In genomic region chr5:172881691-172882370, GRCh38 we compare ENCODE assay signal across 8 cellular contexts. TPM values are rescaled to one million over a fixed set of nuclear protein-coding genes. Genes with fewer than 3 reads are reported as not detected.
DNase-seq lines count a peak whose midpoint lies in the region; ATAC-seq, FAIRE-seq and TF ChIP-seq lines count a peak whose summit lies in the region.

No MANE protein-coding gene starts in this region.

- TF ChIP-seq POLR2A in gastroesophageal sphincter (IDR thresholded peaks at IDR 0.05) (no peak), stomach (IDR thresholded peaks at IDR 0.05) (no peak)

- POLR2A ChIA-PET in OCI-LY7 (lab: Charles Lee): interaction anchor here (0.6 kb wide), 2 partner anchors 9 to 156 kb away, joined by 3 read pairs; no protein-coding TSS in a partner anchor

- ATAC-seq in GM18520 (IDR thresholded peaks at IDR 0.05; ENCODE audit: unreplicated experiment): peak; percentile 87
- ATAC-seq in gastroesophageal sphincter: no peak

- H3K4me1 ChIP-seq in gastroesophageal sphincter (peaks cover 0 to 70% (median 16%) of the 10 kb centered on the region in 3 donors), stomach (peaks cover 22 to 76% (median 44%) of the 10 kb centered on the region in 4 donors), OCI-LY7 (ENCODE audit: insufficient read depth, low read length, poor library complexity, severe bottlenecking) (no peaks in the 10 kb centered on the region)

- no TSS peak for BruUV-seq in OCI-LY7 (replicated peaks; lab: Mats Ljungman, UMichigan)

- peaks cover 78% of the 10 kb centered on the region for H3K4me1 Mint-ChIP-seq in HFFc6 (ENCODE audit: low read depth)

- H3K4me3 Mint-ChIP-seq in HFFc6: peak overlapping the region; percentile 44

- peak overlapping the region in 3 of 4 donors; percentile 37 to 95 (median 92) for H3K27ac ChIP-seq in gastroesophageal sphincter
- H3K27ac ChIP-seq in stomach: peak overlapping the region; percentile 49 to 98 (median 77)
- no peak overlapping the region for H3K27ac ChIP-seq in OCI-LY7 (ENCODE audit: low read depth, low read length, poor library complexity, severe bottlenecking)

- H4K20me1 ChIP-seq in OCI-LY7 (ENCODE audit: insufficient read depth, low read length): peaks cover 10% of the 10 kb centered on the region

- peak overlapping the region; percentile 93 for H3K27ac Mint-ChIP-seq in HFFc6

- TF ChIP-seq CTCF in HFFc6 (IDR thresholded peaks at IDR 0.05) (no peak), gastroesophageal sphincter (IDR thresholded peaks at IDR 0.05) (no peak), stomach (IDR thresholded peaks at IDR 0.05) (no peak), OCI-LY7 (conservative IDR thresholded peaks at IDR 0.05; ENCODE audit: low read length) (no peak)

- no peaks in the 10 kb centered on the region for H3K9me2 ChIP-seq in OCI-LY7 (ENCODE audit: insufficient read depth, low read length)

- FAIRE-seq in RCC 7860 (lab: Jason Lieb, UNC): peak; percentile 95

- 78 to 92% methylated on average over 5 to 7 of the region's 8 CpGs for WGBS in gastroesophageal sphincter (ENCODE audit: low coverage in 1 of 2), 2 donors
- WGBS in stomach, 5 donors: 68 to 76% (median 72%) methylated on average over 8 of the region's 8 CpGs

- H2AFZ ChIP-seq in OCI-LY7 (ENCODE audit: low read length): no peak overlapping the region

- H3K9me3 ChIP-seq in gastroesophageal sphincter (no peaks in the 10 kb centered on the region), stomach (no peaks in the 10 kb centered on the region), OCI-LY7 (ENCODE audit: low read length) (no peaks in the 10 kb centered on the region)

- peaks cover 2% of the 10 kb centered on the region; the same call in 1 of the 2 replicates for H3K27me3 Mint-ChIP-seq in HFFc6 (ENCODE audit: insufficient read depth)

- H3K4me3 ChIP-seq in gastroesophageal sphincter (no peak overlapping the region), stomach (no peak overlapping the region), OCI-LY7 (ENCODE audit: low read depth, low read length, poor library complexity, severe bottlenecking) (no peak overlapping the region)

- peaks cover 32% of the 10 kb centered on the region for H3K36me3 Mint-ChIP-seq in HFFc6 (ENCODE audit: low read depth)

- H3K79me2 ChIP-seq in OCI-LY7 (ENCODE audit: insufficient read depth, low read depth, low read length): peaks cover under 1% of the 10 kb centered on the region; the same call in 1 of the 2 replicates

- H3K9me3 Mint-ChIP-seq in HFFc6: no peaks in the 10 kb centered on the region; the same call in 1 of the 2 replicates

- H3K36me3 ChIP-seq in gastroesophageal sphincter: peaks cover 0 to 4% of the 10 kb centered on the region in 2 donors
- H3K36me3 ChIP-seq in stomach: peaks cover 0 to 11% (median 3%) of the 10 kb centered on the region in 4 donors
- peaks cover 14% of the 10 kb centered on the region for H3K36me3 ChIP-seq in OCI-LY7 (ENCODE audit: insufficient read depth, low read length)

- H3K27me3 ChIP-seq in gastroesophageal sphincter (no peaks in the 10 kb centered on the region), stomach (no peaks in the 10 kb centered on the region)

- H3K4me2 ChIP-seq in OCI-LY7 (ENCODE audit: low read length): no peak overlapping the region

- TF ChIP-seq EP300 in gastroesophageal sphincter (IDR thresholded peaks at IDR 0.05) (no peak), stomach (IDR thresholded peaks at IDR 0.05) (no peak)

- CTCF ChIA-PET in OCI-LY7 (lab: Charles Lee; ENCODE audit: unreplicated experiment): interaction anchor here (0.6 to 0.9 kb wide), 2 partner anchors 12 to 181 kb away, joined by 3 read pairs; no protein-coding TSS in a partner anchor

- DNase-seq in HFFc6 (peak; percentile 80), RCC 7860 (ENCODE audit: low spot score) (peak; percentile 99), stomach (peak; percentile 58), anterior cingulate cortex (lab: John Stamatoyannopoulos, UW) (no peak), NCI-H2029 treated with DMSO at 0.1 percent for 48 hours (lab: John Stamatoyannopoulos, UW) (no peak), OCI-LY7 (ENCODE audit: low spot score) (no peak)

- intact Hi-C loops in stomach (cut with DNase I; ENCODE audit: low total_unique reads) (no loop called here), OCI-LY7 (cut with micrococcal nuclease; ENCODE audit: unreplicated experiment) (no loop called here)

RNA-seq across cellular contexts. Expression of gene ERGIC1, which starts 47.8 kb away (rescaled TPM):
- total RNA-seq in HFFc6 (2021; fragmentation: NEBNext Ultra II Directional; extraction: Animal tissue kit (Norgen Biotek cat#: 25700)): 100 to 1,000 TPM; 240 to 276 (median 258) TPM
- total RNA-seq in gastroesophageal sphincter (100 to 1,000 TPM; 116 to 172 (median 144) TPM), stomach (100 to 1,000 TPM in 4 of 5 donors, 10 to 100 TPM in 1; 98.8 to 293 (median 137) TPM), OCI-LY7 (2022) (178 and 201 TPM in 2 replicates)
- polyA plus RNA-seq in stomach: 10 to 100 TPM; 54.5 to 95.3 (median 83.7) TPM
- 101 and 125 TPM in 2 replicates for total RNA-seq in OCI-LY7 (2014; rRNA removed; shearing (Covaris generic))

Comparison
In these comparisons a context has a peak if more than half of its experiments do, and no peak if none do; other contexts are left out.
1. DNase-seq: peak in HFFc6 (single experiment), RCC 7860 (single experiment) and stomach (single experiment); none in anterior cingulate cortex (0 of 58), NCI-H2029 treated with DMSO at 0.1 percent for 48 hours (single experiment) and OCI-LY7 (single experiment).